8 cellular contexts compared by ENCODE assay signal in the genomic region with DNA sequence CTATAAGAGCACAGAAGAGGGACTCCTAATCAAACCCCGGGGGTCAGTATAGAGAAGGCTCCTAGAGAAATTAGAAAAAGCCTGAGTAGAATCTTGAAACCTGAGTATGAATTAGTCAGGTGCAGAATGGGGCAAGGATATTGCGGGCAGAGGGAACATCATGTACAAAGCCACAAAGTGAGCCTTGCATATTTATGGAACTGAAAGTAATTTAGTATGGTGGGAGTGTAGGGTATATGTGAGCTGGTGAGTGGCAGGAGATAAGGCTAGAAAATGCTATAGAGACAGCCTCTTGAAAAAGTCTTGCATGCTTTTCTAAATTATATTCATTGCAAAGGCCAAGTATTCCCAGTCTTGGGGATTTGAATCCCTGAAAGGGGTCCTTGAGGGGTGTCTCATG.
DNase-seq lines count a peak whose midpoint lies in the region; ATAC-seq and TF ChIP-seq lines count a peak whose summit lies in the region.

No MANE protein-coding gene starts in this region.

- no peaks in the 10 kb centered on the region for H3K36me3 ChIP-seq in KOPT-K1 (ENCODE audit: insufficient read depth, low read length)
- no peaks in the 10 kb centered on the region for H3K36me3 ChIP-seq in effector memory CD4-positive, alpha-beta T cell (ENCODE audit: control insufficient read depth, insufficient read depth, low read length)
- H3K36me3 ChIP-seq in thyroid gland: no peaks in the 10 kb centered on the region

- no peak overlapping the region for H3K4me3 ChIP-seq in effector memory CD4-positive, alpha-beta T cell (ENCODE audit: insufficient read depth, low read depth, low read length, poor library complexity, severe bottlenecking)
- no peak overlapping the region for H3K4me3 ChIP-seq in dorsolateral prefrontal cortex
- no peak overlapping the region for H3K4me3 ChIP-seq in thyroid gland (replicated peaks in 1 of 3)

- peaks cover 4% of the 10 kb centered on the region for H3K9me3 ChIP-seq in KOPT-K1 (ENCODE audit: insufficient read depth, low read length, poor library complexity, severe bottlenecking)
- no peaks in the 10 kb centered on the region for H3K9me3 ChIP-seq in effector memory CD4-positive, alpha-beta T cell (ENCODE audit: control insufficient read depth, low read length)
- H3K9me3 ChIP-seq in thyroid gland: no peaks in the 10 kb centered on the region

- peaks cover 88% of the 10 kb centered on the region for H3K4me1 ChIP-seq in effector memory CD4-positive, alpha-beta T cell (ENCODE audit: control insufficient read depth, insufficient read depth, low read length, poor library complexity, severe bottlenecking)
- H3K4me1 ChIP-seq in thyroid gland: peaks cover 73 to 75% of the 10 kb centered on the region in 2 donors

- intact Hi-C loops in dorsolateral prefrontal cortex (cut with DNase I) (no loop called here), thyroid gland (cut with DNase I) (loop anchor here (5.0 kb wide), 1 partner anchor 92 kb away; the partner anchor contains the start of gene STIM1)

- H3K27ac ChIP-seq in KOPT-K1 (ENCODE audit: low read depth, low read length, poor library complexity, severe bottlenecking) (peak overlapping the region; percentile 95), dorsolateral prefrontal cortex (no peak overlapping the region), thyroid gland (peak overlapping the region in 1 of 3 donors; percentile 90)
- peak overlapping the region; percentile 67 for H3K27ac ChIP-seq in effector memory CD4-positive, alpha-beta T cell (ENCODE audit: insufficient read depth, low read length, poor library complexity, severe bottlenecking)

- DNase-seq in effector memory CD4-positive, alpha-beta T cell: no peak
- DNase-seq in dorsolateral prefrontal cortex: no peak
- no peak for DNase-seq in NCI-H2029 treated with DMSO at 0.1 percent for 48 hours (lab: John Stamatoyannopoulos, UW)
- no peak for DNase-seq in thyroid gland

- no peaks in the 10 kb centered on the region for H3K27me3 ChIP-seq in effector memory CD4-positive, alpha-beta T cell (replicated peaks; ENCODE audit: control insufficient read depth, insufficient read depth, low read length, poor library complexity, severe bottlenecking)
- peaks cover 0 to 8% (median 0%) of the 10 kb centered on the region in 45 donors for H3K27me3 ChIP-seq in dorsolateral prefrontal cortex
- H3K27me3 ChIP-seq in thyroid gland: no peaks in the 10 kb centered on the region

- peak; percentile 60 for ATAC-seq in GM18505 (IDR thresholded peaks at IDR 0.05; ENCODE audit: unreplicated experiment)
- peak; percentile 72 for ATAC-seq in GM21576 (IDR thresholded peaks at IDR 0.05; ENCODE audit: unreplicated experiment)
- no peak for ATAC-seq in HG02970 (IDR thresholded peaks at IDR 0.05; ENCODE audit: low FRiP score, unreplicated experiment)

- TF ChIP-seq POLR2A in GM18505 (IDR thresholded peaks at IDR 0.05; ENCODE audit: borderline replicate concordance, extremely low read depth, insufficient read depth, insufficient read length) (no peak), thyroid gland (IDR thresholded peaks at IDR 0.05) (no peak)

- TF ChIP-seq CTCF in dorsolateral prefrontal cortex (IDR thresholded peaks at IDR 0.05 in 54 of 56, conservative IDR thresholded peaks at IDR 0.05 in 2 of 56; ENCODE audit: low read depth in 1 of 56, partially characterized antibody in 56 of 56) (no peak), thyroid gland (IDR thresholded peaks at IDR 0.05) (no peak)

- 88 to 91% methylated on average over 2 of the region's 2 CpGs for WGBS in thyroid gland, 2 donors

Comparison
In these comparisons a context has a peak if more than half of its experiments do, and no peak if none do; other contexts are left out.
1. H3K27ac ChIP-seq: peak in KOPT-K1 (single experiment) and effector memory CD4-positive, alpha-beta T cell (single experiment); none in dorsolateral prefrontal cortex (0 of 59).